ENCODE assay signal across 17 cellular contexts in the genomic region with DNA sequence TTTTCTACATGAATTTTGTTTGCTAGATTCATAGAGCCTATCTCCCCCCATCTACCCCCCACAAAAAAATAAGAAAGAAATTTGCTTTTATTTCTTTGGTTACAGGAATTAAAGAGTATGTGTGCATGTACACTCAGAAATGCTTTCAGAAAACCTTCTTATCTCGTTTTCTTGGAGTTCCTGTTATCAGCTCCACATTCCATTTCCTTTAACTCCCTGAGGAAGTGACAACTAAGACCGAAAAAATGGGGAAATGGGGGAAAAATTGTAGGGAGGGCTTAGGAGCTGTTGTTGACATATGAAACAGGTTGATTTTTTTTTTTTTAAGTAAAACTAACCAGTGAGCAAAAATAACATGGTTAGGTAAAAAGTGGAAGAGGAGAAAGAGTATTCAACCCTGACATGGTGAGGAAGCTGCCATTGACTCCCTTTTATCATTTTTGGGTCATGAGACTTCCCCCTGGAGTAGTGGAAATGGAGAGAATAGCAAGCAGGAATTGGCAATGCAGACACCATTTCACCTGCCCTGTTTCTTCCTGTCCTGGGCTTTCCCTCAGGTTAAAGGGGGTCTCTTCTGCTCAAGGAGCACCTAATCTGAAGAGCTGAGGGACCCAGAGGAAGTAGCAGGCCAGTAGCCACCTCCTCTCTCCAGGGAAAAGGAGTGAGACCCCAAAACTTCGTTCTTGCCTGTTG.
DNase-seq lines count a peak whose midpoint lies in the region; ATAC-seq, FAIRE-seq and TF ChIP-seq lines count a peak whose summit lies in the region.
"Had no signal": no experiment of that assay in that cellular context is flagged by ENCODE, and none has a peak within 500 bp of the region (broad histone marks: within the 10 kb centered on the region; RNA-seq: fewer than 3 reads in every experiment).

No MANE protein-coding gene starts in this region.

- peak overlapping the region; percentile 75 for H2AFZ ChIP-seq in K562 (ENCODE audit: low read depth, low read length)

- peak overlapping the region in 1 of 2 experiments; percentile 6; a peak in 1 of 4 replicates for H3K9ac ChIP-seq in K562 (ENCODE audit: insufficient read depth in 1 of 2, low read depth in 2 of 2, low read length in 2 of 2)
- H3K9ac ChIP-seq: BLaER1 treated with 17β-estradiol and CSF1 and Interleukin-3, amounts not matched to agents 10 nM and 100 nM had no signal

- intact Hi-C loops in K562 (cut with micrococcal nuclease) (no loop called here), Right ventricle myocardium superior (cut with DNase I) (no loop called here)

- H3K27me3 ChIP-seq in K562 (ENCODE audit: control insufficient read depth in 2 of 2, insufficient read depth in 2 of 2, low read length in 2 of 2) = no peaks in the 10 kb centered on the region
- H3K27me3 ChIP-seq: BLaER1 treated with 17β-estradiol and CSF1 and Interleukin-3, amounts not matched to agents 10 nM and 100 nM had no signal

- TF ChIP-seq RAD21 in K562 (CRISPR knock-in tag; conservative IDR thresholded peaks at IDR 0.05 in 1 of 2, IDR thresholded peaks at IDR 0.05 in 1 of 2) = no peak

- no peaks in the 10 kb centered on the region for H3K36me3 ChIP-seq in K562 (ENCODE audit: control insufficient read depth, insufficient read depth, low read length)
- H3K36me3 ChIP-seq: BLaER1 treated with 17β-estradiol and CSF1 and Interleukin-3, amounts not matched to agents 10 nM and 100 nM had no signal

- no peaks in the 10 kb centered on the region for H4K20me1 ChIP-seq in K562 (replicated peaks; ENCODE audit: control insufficient read depth, insufficient read depth, low read length)
- H4K20me1 ChIP-seq: BLaER1 treated with 17β-estradiol and CSF1 and Interleukin-3, amounts not matched to agents 10 nM and 100 nM had no signal

- TF ChIP-seq EP300 in K562 (IDR thresholded peaks at IDR 0.05; ENCODE audit: low read length) = peak; percentile 37; the same call in 1 of the 2 replicates

- H3K9me1 ChIP-seq in K562 (ENCODE audit: control insufficient read depth, insufficient read depth, low read length) = no peaks in the 10 kb centered on the region

- POLR2A ChIA-PET in K562 (lab: Yijun Ruan, JAX) = interaction anchor here (0.9 to 1.5 kb wide), 4 partner anchors 9 to 16 kb away, joined by 3 read pairs; no protein-coding TSS in a partner anchor

- peak; percentile 15; the same call in 1 of the 3 replicates for ATAC-seq in K562
- ATAC-seq in Right ventricle myocardium superior (ENCODE audit: poor library complexity) = no peak
- ATAC-seq: CD8-positive, alpha-beta T cell had no signal

- H3K27ac ChIP-seq in K562 (ENCODE audit: extremely low read depth, low read depth, low read length) = no peak overlapping the region; the same call in 2 of the 3 replicates
- H3K27ac ChIP-seq: BLaER1 treated with 17β-estradiol and CSF1 and Interleukin-3, amounts not matched to agents 10 nM and 100 nM had no signal

- no peak overlapping the region for H3K4me2 ChIP-seq in K562 (ENCODE audit: insufficient read depth, low read length)
- H3K4me2 ChIP-seq: BLaER1 treated with 17β-estradiol and CSF1 and Interleukin-3, amounts not matched to agents 10 nM and 100 nM had no signal

- peaks cover 0 to 20% of the 10 kb centered on the region in 2 experiments; a peak in 4 of 5 replicates for H3K4me1 ChIP-seq in K562 (replicated peaks in 1 of 2; ENCODE audit: control insufficient read depth in 2 of 2, insufficient read depth in 2 of 2, low read length in 2 of 2)

- no TSS peak for BruUV-seq in K562 (replicated peaks; lab: Mats Ljungman, UMichigan)

- WGBS in K562 (ENCODE audit: insufficient coverage, low coverage, missing lambda C conversion rate) = 10% methylated on average over 3 of the region's 3 CpGs

- DNase-seq in NCI-H226 (peak; percentile 81), K562 (ENCODE audit: extremely low read depth in 1 of 4, low spot score in 3 of 4) (no peak), fibroblast of the aortic adventitia (ENCODE audit: low read depth) (peak; percentile 43), pulmonary artery endothelial cell (ENCODE audit: low read depth, low spot score) (peak; percentile 36), NCI-H2171 (lab: John Stamatoyannopoulos, UW) (no peak), iPS-NIHi11 (ENCODE audit: low spot score) (no peak), Right ventricle myocardium superior (no peak)
- DNase-seq: CD8-positive, alpha-beta T cell; COR-L47; DMS 273 treated with DMSO at 0.1 percent for 48 hours; DMS53; H9 had no signal

- CTCF ChIA-PET in K562 (lab: Yijun Ruan, JAX; ENCODE audit: low intra/inter-chr PET ratio) = no interaction called here

- no peak for FAIRE-seq in K562 (lab: Jason Lieb, UNC)
- FAIRE-seq: G401.6, GM12891, GM19239, H1 had no signal

- TF ChIP-seq CTCF in K562 (IDR thresholded peaks at IDR 0.05 in 2 of 3, conservative IDR thresholded peaks at IDR 0.05 in 1 of 3; ENCODE audit: insufficient read depth in 2 of 3, low read depth in 1 of 3, low read length in 3 of 3) (no peak), fibroblast of the aortic adventitia (IDR thresholded peaks at IDR 0.05; ENCODE audit: insufficient read depth, low read length) (no peak)

- in situ Hi-C loops in K562 (cut with MboI) = no loop called here

- no peaks in the 10 kb centered on the region for H3K79me2 ChIP-seq in K562 (ENCODE audit: control insufficient read depth, insufficient read depth, low read length)

- H3K4me3 ChIP-seq in K562 (no peak overlapping the region), fibroblast of the aortic adventitia (ENCODE audit: low read depth, low read length) (no peak overlapping the region)
- H3K4me3 ChIP-seq: BLaER1 treated with 17β-estradiol and CSF1 and Interleukin-3, amounts not matched to agents 10 nM and 100 nM had no signal

- no peaks in the 10 kb centered on the region; the same call in 1 of the 2 replicates for H3K9me3 ChIP-seq in K562 (replicated peaks; ENCODE audit: control insufficient read depth, insufficient read depth, low read depth, low read length)
- H3K9me3 ChIP-seq: BLaER1 treated with 17β-estradiol and CSF1 and Interleukin-3, amounts not matched to agents 10 nM and 100 nM had no signal

- TF ChIP-seq POLR2A in K562 (conservative IDR thresholded peaks at IDR 0.05) = no peak

TF ChIP-seq in K562, 482 proteins besides CTCF, POLR2A, EP300 and RAD21 (continues in another document):
- TF ChIP-seq ZKSCAN8 (CRISPR knock-in tag; IDR thresholded peaks at IDR 0.05) (0 out of 2 replicates have a peak, but pooled peaks have one; percentile 37), ELF1 (tag; IDR thresholded peaks at IDR 0.05) (peak; percentile 54), DPF2 (IDR thresholded peaks at IDR 0.05) (peak; percentile 40; the same call in 1 of the 2 replicates), ZNF780A (CRISPR knock-in tag; IDR thresholded peaks at IDR 0.05) (0 out of 2 replicates have a peak, but pooled peaks have one; percentile 1), ZNF140 (CRISPR knock-in tag; IDR thresholded peaks at IDR 0.05) (no peak), PML (IDR thresholded peaks at IDR 0.05; ENCODE audit: low read length) (0 out of 2 replicates have a peak, but pooled peaks have one; percentile 29), MEF2D (tag; conservative IDR thresholded peaks at IDR 0.05; ENCODE audit: low read depth) (0 out of 2 replicates have a peak, but pooled peaks have one; percentile 13), JUND (IDR thresholded peaks at IDR 0.05; ENCODE audit: borderline replicate concordance, low read depth, low read length) (peak; percentile 46; the same call in 1 of the 2 replicates), JUND (tag; IDR thresholded peaks at IDR 0.05; ENCODE audit: borderline replicate concordance, low read depth, low read length) (no peak; the same call in 2 of the 3 replicates), ZNF586 (CRISPR knock-in tag; conservative IDR thresholded peaks at IDR 0.05) (no peak), ZNF311 (CRISPR knock-in tag; IDR thresholded peaks at IDR 0.05) (0 out of 2 replicates have a peak, but pooled peaks have one; percentile 40), FUS (optimal IDR thresholded peaks at IDR 0.05; ENCODE audit: low read depth, low read length) (no peak), TCF7 (IDR thresholded peaks at IDR 0.05; ENCODE audit: borderline replicate concordance) (no peak), PTTG1 (tag; IDR thresholded peaks at IDR 0.05; ENCODE audit: low read depth) (peak; percentile 52; the same call in 1 of the 2 replicates), ZNF644 (tag; IDR thresholded peaks at IDR 0.05; ENCODE audit: low read depth) (0 out of 2 replicates have a peak, but pooled peaks have one; percentile 32), TEAD1 (CRISPR knock-in tag; IDR thresholded peaks at IDR 0.05) (0 out of 4 replicates have a peak, but pooled peaks of 1 of the 2 experiments have one; percentile 34), SPI1 (IDR thresholded peaks at IDR 0.05; ENCODE audit: borderline replicate concordance, low read depth, low read length) (peak; percentile 82; the same call in 1 of the 2 replicates), CBFA2T3 (IDR thresholded peaks at IDR 0.05) (0 out of 2 replicates have a peak, but pooled peaks have one; percentile 26), NFE2 (IDR thresholded peaks at IDR 0.05; ENCODE audit: low read depth) (no peak), SMARCE1 (IDR thresholded peaks at IDR 0.05) (peak; percentile 45; the same call in 1 of the 2 replicates), GTF2A2 (tag; IDR thresholded peaks at IDR 0.05) (0 out of 2 replicates have a peak, but pooled peaks have one; percentile 53), FOSL1 (tag; conservative IDR thresholded peaks at IDR 0.05) (peak; percentile 61), THRAP3 (IDR thresholded peaks at IDR 0.05; ENCODE audit: borderline replicate concordance) (no peak), ZNF584 (CRISPR knock-in tag; IDR thresholded peaks at IDR 0.05; ENCODE audit: low read depth) (0 out of 2 replicates have a peak, but pooled peaks have one; percentile 28), ARID1B (IDR thresholded peaks at IDR 0.05) (peak; percentile 56)
- TF ChIP-seq, protein P1, sequence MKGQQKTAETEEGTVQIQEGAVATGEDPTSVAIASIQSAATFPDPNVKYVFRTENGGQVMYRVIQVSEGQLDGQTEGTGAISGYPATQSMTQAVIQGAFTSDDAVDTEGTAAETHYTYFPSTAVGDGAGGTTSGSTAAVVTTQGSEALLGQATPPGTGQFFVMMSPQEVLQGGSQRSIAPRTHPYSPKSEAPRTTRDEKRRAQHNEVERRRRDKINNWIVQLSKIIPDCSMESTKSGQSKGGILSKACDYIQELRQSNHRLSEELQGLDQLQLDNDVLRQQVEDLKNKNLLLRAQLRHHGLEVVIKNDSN (CRISPR knock-in tag; IDR thresholded peaks at IDR 0.05) = no peak
- TF ChIP-seq, protein P2, sequence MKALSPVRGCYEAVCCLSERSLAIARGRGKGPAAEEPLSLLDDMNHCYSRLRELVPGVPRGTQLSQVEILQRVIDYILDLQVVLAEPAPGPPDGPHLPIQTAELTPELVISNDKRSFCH (CRISPR knock-in tag; IDR thresholded peaks at IDR 0.05) = no peak
- TF ChIP-seq, protein P2 (tag; IDR thresholded peaks at IDR 0.05) = 0 out of 2 replicates have a peak, but pooled peaks have one; percentile 63

Comparison
In these comparisons a context has a peak if more than half of its experiments do, and no peak if none do; other contexts are left out.
1. DNase-seq: peak in NCI-H226 (single experiment), fibroblast of the aortic adventitia (single experiment) and pulmonary artery endothelial cell (single experiment); none in K562 (0 of 4), NCI-H2171 (single experiment), iPS-NIHi11 (single experiment) and Right ventricle myocardium superior (single experiment).